ENCODE assay signal across 14 cellular contexts in the genomic region with DNA sequence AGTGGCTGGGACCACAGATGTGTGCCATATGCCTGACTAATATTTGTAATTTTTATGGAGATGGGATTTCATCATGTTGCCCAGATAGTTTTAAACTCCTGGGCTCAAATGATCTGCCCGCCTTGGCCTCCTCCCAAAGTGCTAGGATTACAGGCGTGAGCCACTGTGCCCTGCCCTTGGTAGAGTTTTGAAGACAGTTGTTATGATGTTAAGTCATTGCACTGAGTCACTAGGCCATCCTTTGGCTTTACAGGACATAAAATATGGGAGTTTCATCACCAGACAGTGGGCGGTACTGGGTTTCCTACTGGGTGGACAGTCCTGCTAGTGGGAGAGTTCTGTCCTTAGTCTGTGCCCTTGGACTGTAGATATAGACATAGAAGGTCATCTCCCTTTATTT.
"Had no signal": no experiment of that assay in that cellular context is flagged by ENCODE, and none has a peak within 500 bp of the region (broad histone marks: within the 10 kb centered on the region; RNA-seq: fewer than 3 reads in every experiment).

No MANE protein-coding gene starts in this region.

- H3K36me3 ChIP-seq: heart left ventricle, sigmoid colon had no signal

- H3K4me3 ChIP-seq: dorsolateral prefrontal cortex, heart left ventricle, sigmoid colon had no signal

- ATAC-seq: activated CD8-positive, alpha-beta memory T cell treated with anti-CD3 and anti-CD28 coated beads, Interleukin-2, amount 10 ng/mL, durations not matched to agents 7 days and 5 days; activated T-cell treated with anti-CD3 and anti-CD28 coated beads, Interleukin-2, amount 50 U/mL, for 4 hours; esophagus mucosa; heart left ventricle had no signal

- H3K27ac ChIP-seq: dorsolateral prefrontal cortex, heart left ventricle, sigmoid colon had no signal

- DNase-seq: activated CD4-positive, alpha-beta T cell treated with anti-CD3 and anti-CD28 coated beads, Interleukin-2, amount 50 U/mL, for 4 hours; activated CD8-positive, alpha-beta memory T cell treated with anti-CD3 and anti-CD28 coated beads, Interleukin-2, amount 10 ng/mL, durations not matched to agents 7 days and 5 days; activated effector memory CD4-positive, alpha-beta T cell treated with anti-CD3 and anti-CD28 coated beads, Interleukin-2, amount 50 U/mL, for 16 hours; activated naive CD8-positive, alpha-beta T cell treated with anti-CD3 and anti-CD28 coated beads for 36 hours; activated T-cell treated with anti-CD3 and anti-CD28 coated beads, Interleukin-2, amount 50 U/mL, for 4 hours; anterior cingulate cortex; dorsolateral prefrontal cortex; heart left ventricle; occipital lobe; sigmoid colon; stimulated activated CD4-positive, alpha-beta T cell treated with anti-CD3 and anti-CD28 coated beads, Interleukin-4, amount 100 ng/mL, for 1 hour; stimulated activated CD8-positive, alpha-beta memory T cell treated with anti-CD3 and anti-CD28 coated beads, Interleukin-4, amount 100 ng/mL, for 48 hours; T-helper 2 cell had no signal

- H3K27me3 ChIP-seq: dorsolateral prefrontal cortex, sigmoid colon had no signal

- H3K9me3 ChIP-seq: heart left ventricle, sigmoid colon had no signal

- H3K4me1 ChIP-seq: heart left ventricle, sigmoid colon had no signal
